1 cellular context compared by ENCODE assay signal in the genomic region with DNA sequence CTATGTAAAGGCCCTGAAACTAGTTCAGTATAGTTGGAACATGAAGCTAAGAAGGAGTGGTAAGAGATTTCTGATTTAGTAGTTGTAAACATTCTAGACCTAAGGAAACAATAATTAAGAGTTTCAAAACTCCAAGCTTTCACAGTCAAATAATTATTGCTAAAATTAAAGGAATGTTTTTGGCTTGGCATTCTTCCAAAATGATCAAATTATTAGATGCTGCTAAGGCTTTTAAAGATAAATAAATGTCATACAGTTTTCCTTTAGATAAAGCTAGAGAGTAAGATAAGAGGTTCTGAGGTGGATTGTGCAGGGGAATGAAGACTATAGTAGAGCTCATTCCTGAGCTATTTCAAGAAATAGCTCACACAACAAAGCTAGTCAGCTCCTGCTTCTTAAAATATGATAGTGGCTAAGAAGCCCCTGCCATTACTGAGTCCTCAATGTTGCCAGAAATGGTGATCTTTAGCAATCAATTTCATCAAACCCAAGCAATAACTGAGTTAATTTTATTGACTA.
TF ChIP-seq lines count a peak whose summit lies in the region.

No MANE protein-coding gene starts in this region.

TF ChIP-seq in IMR-90, 13 proteins besides CTCF, POLR2A, EP300 and RAD21:
- TF ChIP-seq CHD1 (IDR thresholded peaks at IDR 0.05; ENCODE audit: low read depth, low read length) (no peak), CEBPB (IDR thresholded peaks at IDR 0.05; ENCODE audit: low read depth, low read length) (no peak), MXI1 (IDR thresholded peaks at IDR 0.05; ENCODE audit: borderline replicate concordance, low read depth, low read length) (no peak), RFX5 (IDR thresholded peaks at IDR 0.05; ENCODE audit: low read depth, low read length) (no peak), MAZ (IDR thresholded peaks at IDR 0.05; ENCODE audit: borderline replicate concordance, low read depth, low read length) (no peak), FOS (IDR thresholded peaks at IDR 0.05; ENCODE audit: low read depth, low read length) (no peak), NFE2L2 (IDR thresholded peaks at IDR 0.05; ENCODE audit: low read depth, low read length) (no peak), BHLHE40 (IDR thresholded peaks at IDR 0.05; ENCODE audit: low read depth, low read length) (no peak)
- TF ChIP-seq, protein P1, sequence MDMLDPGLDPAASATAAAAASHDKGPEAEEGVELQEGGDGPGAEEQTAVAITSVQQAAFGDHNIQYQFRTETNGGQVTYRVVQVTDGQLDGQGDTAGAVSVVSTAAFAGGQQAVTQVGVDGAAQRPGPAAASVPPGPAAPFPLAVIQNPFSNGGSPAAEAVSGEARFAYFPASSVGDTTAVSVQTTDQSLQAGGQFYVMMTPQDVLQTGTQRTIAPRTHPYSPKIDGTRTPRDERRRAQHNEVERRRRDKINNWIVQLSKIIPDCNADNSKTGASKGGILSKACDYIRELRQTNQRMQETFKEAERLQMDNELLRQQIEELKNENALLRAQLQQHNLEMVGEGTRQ (IDR thresholded peaks at IDR 0.05; ENCODE audit: low read depth, low read length) = no peak
